Comparison of ENCODE assay signal across 1 cellular context in genomic region chr1:204516180-204516879, GRCh38.
A peak's percentile ranks its signal among the peaks of the same experiment; 100 is the strongest.
TF ChIP-seq lines count a peak whose summit lies in the region.

TSS of gene MDM4 (plus strand) at chr1:204516406. CDS start at chr1:204525519, 9,113 bp downstream.

TF ChIP-seq in HepG2, 621 proteins besides CTCF, POLR2A, EP300 and RAD21 (continued from another document and continues in another):
- TF ChIP-seq, protein P1, sequence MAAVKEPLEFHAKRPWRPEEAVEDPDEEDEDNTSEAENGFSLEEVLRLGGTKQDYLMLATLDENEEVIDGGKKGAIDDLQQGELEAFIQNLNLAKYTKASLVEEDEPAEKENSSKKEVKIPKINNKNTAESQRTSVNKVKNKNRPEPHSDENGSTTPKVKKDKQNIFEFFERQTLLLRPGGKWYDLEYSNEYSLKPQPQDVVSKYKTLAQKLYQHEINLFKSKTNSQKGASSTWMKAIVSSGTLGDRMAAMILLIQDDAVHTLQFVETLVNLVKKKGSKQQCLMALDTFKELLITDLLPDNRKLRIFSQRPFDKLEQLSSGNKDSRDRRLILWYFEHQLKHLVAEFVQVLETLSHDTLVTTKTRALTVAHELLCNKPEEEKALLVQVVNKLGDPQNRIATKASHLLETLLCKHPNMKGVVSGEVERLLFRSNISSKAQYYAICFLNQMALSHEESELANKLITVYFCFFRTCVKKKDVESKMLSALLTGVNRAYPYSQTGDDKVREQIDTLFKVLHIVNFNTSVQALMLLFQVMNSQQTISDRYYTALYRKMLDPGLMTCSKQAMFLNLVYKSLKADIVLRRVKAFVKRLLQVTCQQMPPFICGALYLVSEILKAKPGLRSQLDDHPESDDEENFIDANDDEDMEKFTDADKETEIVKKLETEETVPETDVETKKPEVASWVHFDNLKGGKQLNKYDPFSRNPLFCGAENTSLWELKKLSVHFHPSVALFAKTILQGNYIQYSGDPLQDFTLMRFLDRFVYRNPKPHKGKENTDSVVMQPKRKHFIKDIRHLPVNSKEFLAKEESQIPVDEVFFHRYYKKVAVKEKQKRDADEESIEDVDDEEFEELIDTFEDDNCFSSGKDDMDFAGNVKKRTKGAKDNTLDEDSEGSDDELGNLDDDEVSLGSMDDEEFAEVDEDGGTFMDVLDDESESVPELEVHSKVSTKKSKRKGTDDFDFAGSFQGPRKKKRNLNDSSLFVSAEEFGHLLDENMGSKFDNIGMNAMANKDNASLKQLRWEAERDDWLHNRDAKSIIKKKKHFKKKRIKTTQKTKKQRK (IDR thresholded peaks at IDR 0.05; ENCODE audit: low read length), result no peak
- no peak for TF ChIP-seq ZNF253 (CRISPR knock-in tag; IDR thresholded peaks at IDR 0.05; ENCODE audit: borderline replicate concordance)
- peak; percentile 59; the same call in 1 of the 2 replicates for TF ChIP-seq ZNF235 (CRISPR knock-in tag; IDR thresholded peaks at IDR 0.05; ENCODE audit: borderline replicate concordance)
- TF ChIP-seq ZBED4 (CRISPR knock-in tag; IDR thresholded peaks at IDR 0.05; ENCODE audit: borderline replicate concordance), result no peak; the same call in 1 of the 2 replicates
- peak; percentile 53 for TF ChIP-seq TEAD3 (CRISPR knock-in tag; optimal IDR thresholded peaks at IDR 0.05; ENCODE audit: borderline replicate concordance)
- TF ChIP-seq, protein P2, sequence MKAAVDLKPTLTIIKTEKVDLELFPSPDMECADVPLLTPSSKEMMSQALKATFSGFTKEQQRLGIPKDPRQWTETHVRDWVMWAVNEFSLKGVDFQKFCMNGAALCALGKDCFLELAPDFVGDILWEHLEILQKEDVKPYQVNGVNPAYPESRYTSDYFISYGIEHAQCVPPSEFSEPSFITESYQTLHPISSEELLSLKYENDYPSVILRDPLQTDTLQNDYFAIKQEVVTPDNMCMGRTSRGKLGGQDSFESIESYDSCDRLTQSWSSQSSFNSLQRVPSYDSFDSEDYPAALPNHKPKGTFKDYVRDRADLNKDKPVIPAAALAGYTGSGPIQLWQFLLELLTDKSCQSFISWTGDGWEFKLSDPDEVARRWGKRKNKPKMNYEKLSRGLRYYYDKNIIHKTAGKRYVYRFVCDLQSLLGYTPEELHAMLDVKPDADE (CRISPR knock-in tag; IDR thresholded peaks at IDR 0.05), result no peak
- no peak; the same call in 1 of the 2 replicates for TF ChIP-seq IRF1 (CRISPR knock-in tag; IDR thresholded peaks at IDR 0.05; ENCODE audit: low read depth)
- TF ChIP-seq KAT2B (IDR thresholded peaks at IDR 0.05; ENCODE audit: borderline replicate concordance, low read depth, low read length), result no peak
- no peak for TF ChIP-seq NR3C1 (CRISPR knock-in tag; IDR thresholded peaks at IDR 0.05)
- 0 out of 2 replicates have a peak, but pooled peaks have one; percentile 61 for TF ChIP-seq ZSCAN22 (CRISPR knock-in tag; IDR thresholded peaks at IDR 0.05)
- TF ChIP-seq ZNF460 (CRISPR knock-in tag; IDR thresholded peaks at IDR 0.05; ENCODE audit: borderline replicate concordance), result no peak
- TF ChIP-seq ZNF318 (CRISPR knock-in tag; IDR thresholded peaks at IDR 0.05), result no peak
- TF ChIP-seq ZNF704 (CRISPR knock-in tag; IDR thresholded peaks at IDR 0.05; ENCODE audit: borderline replicate concordance), result peak; percentile 90
- TF ChIP-seq, protein P3, sequence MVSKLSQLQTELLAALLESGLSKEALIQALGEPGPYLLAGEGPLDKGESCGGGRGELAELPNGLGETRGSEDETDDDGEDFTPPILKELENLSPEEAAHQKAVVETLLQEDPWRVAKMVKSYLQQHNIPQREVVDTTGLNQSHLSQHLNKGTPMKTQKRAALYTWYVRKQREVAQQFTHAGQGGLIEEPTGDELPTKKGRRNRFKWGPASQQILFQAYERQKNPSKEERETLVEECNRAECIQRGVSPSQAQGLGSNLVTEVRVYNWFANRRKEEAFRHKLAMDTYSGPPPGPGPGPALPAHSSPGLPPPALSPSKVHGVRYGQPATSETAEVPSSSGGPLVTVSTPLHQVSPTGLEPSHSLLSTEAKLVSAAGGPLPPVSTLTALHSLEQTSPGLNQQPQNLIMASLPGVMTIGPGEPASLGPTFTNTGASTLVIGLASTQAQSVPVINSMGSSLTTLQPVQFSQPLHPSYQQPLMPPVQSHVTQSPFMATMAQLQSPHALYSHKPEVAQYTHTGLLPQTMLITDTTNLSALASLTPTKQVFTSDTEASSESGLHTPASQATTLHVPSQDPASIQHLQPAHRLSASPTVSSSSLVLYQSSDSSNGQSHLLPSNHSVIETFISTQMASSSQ (IDR thresholded peaks at IDR 0.05; ENCODE audit: low read depth), result peak; percentile 58; the same call in 1 of the 2 replicates
- TF ChIP-seq, protein P3 (CRISPR knock-in tag; IDR thresholded peaks at IDR 0.05; ENCODE audit: borderline replicate concordance), result peak; percentile 82
- peak; percentile 85 for TF ChIP-seq POGZ (CRISPR knock-in tag; IDR thresholded peaks at IDR 0.05)
- peak; percentile 98 for TF ChIP-seq ZNF552 (CRISPR knock-in tag; IDR thresholded peaks at IDR 0.05; ENCODE audit: borderline replicate concordance)
- TF ChIP-seq ZNF629 (CRISPR knock-in tag; conservative IDR thresholded peaks at IDR 0.05), result no peak
- TF ChIP-seq ZNF333 (CRISPR knock-in tag; IDR thresholded peaks at IDR 0.05; ENCODE audit: borderline replicate concordance), result 0 out of 2 replicates have a peak, but pooled peaks have one; percentile 70
- TF ChIP-seq ZBTB25 (CRISPR knock-in tag; IDR thresholded peaks at IDR 0.05), result peak; percentile 90
- TF ChIP-seq DPF2 (CRISPR knock-in tag; IDR thresholded peaks at IDR 0.05; ENCODE audit: borderline replicate concordance, low read depth), result peak; percentile 45; the same call in 1 of the 2 replicates
- TF ChIP-seq ZKSCAN5 (CRISPR knock-in tag; IDR thresholded peaks at IDR 0.05), result no peak
- no peak for TF ChIP-seq JUND (CRISPR knock-in tag; IDR thresholded peaks at IDR 0.05)
- TF ChIP-seq AGO2 (optimal IDR thresholded peaks at IDR 0.05; ENCODE audit: low read depth, low read length), result peak; percentile 75
- peak; percentile 83 for TF ChIP-seq ZNF883 (CRISPR knock-in tag; IDR thresholded peaks at IDR 0.05; ENCODE audit: not compliant biosample characterization)
- no peak; the same call in 1 of the 2 replicates for TF ChIP-seq DNMT3B (CRISPR knock-in tag; conservative IDR thresholded peaks at IDR 0.05)
